19 cellular contexts compared by ENCODE assay signal in the genomic region with DNA sequence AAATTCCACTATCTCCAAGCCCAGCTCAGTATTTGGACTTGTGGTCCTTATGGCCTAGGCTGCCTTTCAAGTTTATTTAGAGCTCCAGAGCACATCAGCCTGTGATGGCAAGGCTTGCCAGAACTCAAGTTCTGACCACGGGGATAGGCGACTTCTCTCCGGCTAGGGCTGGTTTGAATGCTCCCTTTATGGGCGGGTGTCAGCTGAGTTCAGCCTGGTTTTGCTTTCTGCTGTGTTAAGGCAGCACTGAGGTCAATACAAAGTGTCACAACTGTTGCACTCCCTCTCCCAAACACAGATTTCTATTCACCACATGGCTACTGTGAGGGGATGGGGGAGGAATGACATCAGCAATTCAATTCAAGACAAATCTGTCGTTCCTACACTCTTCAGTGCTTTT.
"Had no signal": no experiment of that assay in that cellular context is flagged by ENCODE, and none has a peak within 500 bp of the region (broad histone marks: within the 10 kb centered on the region; RNA-seq: fewer than 3 reads in every experiment).

No MANE protein-coding gene starts in this region.

- DNase-seq: Kasumi-1, MM.1S, NCI-H1092 treated with DMSO at 0.1 percent for 48 hours, NCI-H1436, NCI-H187, NCI-H2029, NCI-H2081 treated with DMSO at 0.1 percent for 48 hours, NCI-H2171, NCI-H226, NCI-H446, NCI-H510A, NCI-H524 treated with DMSO at 0.1 percent for 48 hours, NCI-H69, NCI-H774, PC-3, SHP77 had no signal

- FAIRE-seq: K562 had no signal

- H3K4me3 ChIP-seq: K562 had no signal

- H3K27ac ChIP-seq: KMS-11, RWPE1 had no signal
